17 cellular contexts compared by ENCODE assay signal in genomic region chr15:21261965-21262850, GRCh38.
DNase-seq lines count a peak whose midpoint lies in the region; ATAC-seq and TF ChIP-seq lines count a peak whose summit lies in the region.
"Had no signal": no experiment of that assay in that cellular context is flagged by ENCODE, and none has a peak within 500 bp of the region (broad histone marks: within the 10 kb centered on the region; RNA-seq: fewer than 3 reads in every experiment).

No MANE protein-coding gene starts in this region.

- no peaks in the 10 kb centered on the region for H4K20me1 ChIP-seq in mammary epithelial cell (ENCODE audit: insufficient read depth, low read length)

- H3K4me1 ChIP-seq in mammary epithelial cell (ENCODE audit: insufficient read depth, low read length) (no peaks in the 10 kb centered on the region), mucosa of descending colon (ENCODE audit: low read depth) (no peaks in the 10 kb centered on the region), thyroid gland (no peaks in the 10 kb centered on the region)

- WGBS in mammary epithelial cell (ENCODE audit: low coverage, missing lambda C conversion rate), result 93% methylated on average over 16 of the region's 30 CpGs
- 87 to 92% methylated on average over 29 to 30 of the region's 30 CpGs for WGBS in thyroid gland, 2 donors

- no peaks in the 10 kb centered on the region for H3K27me3 Mint-ChIP-seq in MCF 10A (ENCODE audit: insufficient read depth, unreplicated experiment)
- peaks cover 20% of the 10 kb centered on the region for H3K27me3 Mint-ChIP-seq in endothelial cell (ENCODE audit: unreplicated experiment)
- H3K27me3 Mint-ChIP-seq: activated CD4-positive, alpha-beta memory T cell treated with anti-CD3 and anti-CD28 coated beads for 36 hours had no signal

- in situ Hi-C loops in mammary epithelial cell (cut with MboI; ENCODE audit: low sequenced_read_pairs in 2 of 2), result no loop called here

- H3K4me3 Mint-ChIP-seq in MCF 10A (ENCODE audit: unreplicated experiment) (no peak overlapping the region), endothelial cell (ENCODE audit: unreplicated experiment) (peak overlapping the region; percentile 54)
- H3K4me3 Mint-ChIP-seq: activated CD4-positive, alpha-beta memory T cell treated with anti-CD3 and anti-CD28 coated beads for 36 hours; nephron progenitor cell had no signal

- H3K79me2 ChIP-seq in mammary epithelial cell (ENCODE audit: insufficient read depth, low read length), result no peaks in the 10 kb centered on the region

- peak; percentile 31 for ATAC-seq in mucosa of descending colon
- ATAC-seq in HG03378 (IDR thresholded peaks at IDR 0.05; ENCODE audit: unreplicated experiment), result no peak
- no peak for ATAC-seq in HG03039 (IDR thresholded peaks at IDR 0.05; ENCODE audit: unreplicated experiment)
- ATAC-seq: left colon had no signal

- H3K27ac Mint-ChIP-seq in MCF 10A (ENCODE audit: low read depth, unreplicated experiment) (no peak overlapping the region), endothelial cell (ENCODE audit: unreplicated experiment) (peak overlapping the region; percentile 14)
- H3K27ac Mint-ChIP-seq: activated CD4-positive, alpha-beta memory T cell treated with anti-CD3 and anti-CD28 coated beads for 36 hours; nephron progenitor cell had no signal

- H3K9me3 ChIP-seq in mammary epithelial cell (replicated peaks; ENCODE audit: insufficient read depth, low read length), result no peaks in the 10 kb centered on the region
- peaks cover 14% of the 10 kb centered on the region for H3K9me3 ChIP-seq in mucosa of descending colon
- H3K9me3 ChIP-seq in thyroid gland, result no peaks in the 10 kb centered on the region

- no peaks in the 10 kb centered on the region for H3K36me3 ChIP-seq in mammary epithelial cell (ENCODE audit: insufficient read depth, low read length)
- no peaks in the 10 kb centered on the region for H3K36me3 ChIP-seq in mucosa of descending colon (ENCODE audit: low read depth)
- no peaks in the 10 kb centered on the region for H3K36me3 ChIP-seq in thyroid gland

- TF ChIP-seq CTCF in mammary epithelial cell (conservative IDR thresholded peaks at IDR 0.05 in 1 of 2, IDR thresholded peaks at IDR 0.05 in 1 of 2; ENCODE audit: extremely low read depth in 1 of 2, insufficient read depth in 1 of 2, low read depth in 1 of 2, low read length in 2 of 2), result no peak
- no peak for TF ChIP-seq CTCF in MCF 10A (IDR thresholded peaks at IDR 0.05; ENCODE audit: unreplicated experiment)
- TF ChIP-seq CTCF in endothelial cell (IDR thresholded peaks at IDR 0.05; ENCODE audit: unreplicated experiment), result no peak
- TF ChIP-seq CTCF in mucosa of descending colon (IDR thresholded peaks at IDR 0.05), result no peak
- TF ChIP-seq CTCF in thyroid gland (IDR thresholded peaks at IDR 0.05), result no peak

- H3K4me1 Mint-ChIP-seq in MCF 10A (ENCODE audit: insufficient read depth, unreplicated experiment) (peaks cover 8% of the 10 kb centered on the region), endothelial cell (ENCODE audit: unreplicated experiment) (no peaks in the 10 kb centered on the region)
- H3K4me1 Mint-ChIP-seq: nephron progenitor cell had no signal

- BruUV-seq in mammary epithelial cell (replicated peaks; lab: Mats Ljungman, UMichigan) (no TSS peak), MCF 10A (replicated peaks; lab: Mats Ljungman, UMichigan) (no TSS peak)

- no peak overlapping the region for H2AFZ ChIP-seq in mammary epithelial cell (ENCODE audit: low read depth, low read length)

- dilution Hi-C loops in mammary epithelial cell (cut with HindIII; ENCODE audit: low sequenced_read_pairs), result no loop called here

- no peak overlapping the region for H3K4me3 ChIP-seq in mammary epithelial cell (replicated peaks in 1 of 3; ENCODE audit: insufficient read depth in 1 of 3, low read depth in 2 of 3, low read length in 3 of 3)
- H3K4me3 ChIP-seq in mucosa of descending colon, result no peak overlapping the region
- no peak overlapping the region for H3K4me3 ChIP-seq in thyroid gland (replicated peaks in 1 of 3)

- H3K9me3 Mint-ChIP-seq in MCF 10A (ENCODE audit: unreplicated experiment) (no peaks in the 10 kb centered on the region), endothelial cell (ENCODE audit: unreplicated experiment) (peaks cover 63% of the 10 kb centered on the region)
- H3K9me3 Mint-ChIP-seq: activated CD4-positive, alpha-beta memory T cell treated with anti-CD3 and anti-CD28 coated beads for 36 hours had no signal

- no peak for TF ChIP-seq POLR2A in thyroid gland (IDR thresholded peaks at IDR 0.05)

- H3K4me2 ChIP-seq in mammary epithelial cell (ENCODE audit: insufficient read depth, low read depth, low read length), result no peak overlapping the region

- intact Hi-C loops in mammary epithelial cell (cut with micrococcal nuclease), result no loop called here
- intact Hi-C loops in MCF 10A (cut with micrococcal nuclease), result no loop called here
- intact Hi-C loops in mucosa of descending colon (cut with DNase I, micrococcal nuclease), result no loop called here
- intact Hi-C loops in thyroid gland (cut with DNase I), result no loop called here

- H3K36me3 Mint-ChIP-seq in MCF 10A (ENCODE audit: insufficient read depth, unreplicated experiment) (no peaks in the 10 kb centered on the region), endothelial cell (ENCODE audit: low read depth, unreplicated experiment) (peaks cover 28% of the 10 kb centered on the region)
- H3K36me3 Mint-ChIP-seq: activated CD4-positive, alpha-beta memory T cell treated with anti-CD3 and anti-CD28 coated beads for 36 hours had no signal

- H3K27me3 ChIP-seq in mammary epithelial cell (ENCODE audit: insufficient read depth, low read length) (no peaks in the 10 kb centered on the region), thyroid gland (no peaks in the 10 kb centered on the region)

- H3K27ac ChIP-seq in mammary epithelial cell (ENCODE audit: insufficient read depth, low read depth, low read length) (no peak overlapping the region), thyroid gland (no peak overlapping the region)
- H3K27ac ChIP-seq: HL-60 had no signal

- no peak overlapping the region for H3K9ac ChIP-seq in mammary epithelial cell (ENCODE audit: insufficient read depth, low read length)

- POLR2A ChIA-PET in MCF 10A (lab: Yijun Ruan, JAX), result interaction anchor here (0.6 kb wide), 1 partner anchor 600 kb away, joined by 3 read pairs; no protein-coding TSS in a partner anchor

- CTCF ChIA-PET in mammary epithelial cell (lab: Charles Lee; ENCODE audit: low non-redundant PET) (no interaction called here), MCF 10A (lab: Yijun Ruan, JAX) (interaction anchor here (1.2 to 1.5 kb wide), 2 partner anchors 8 to 10 kb away, joined by 3 read pairs; no protein-coding TSS in a partner anchor)

- DNase-seq in mammary epithelial cell (peak; percentile 2), MCF 10A (ENCODE audit: unreplicated experiment) (no peak), endothelial cell (ENCODE audit: low spot score) (no peak), mucosa of descending colon (peak in 1 of 3 donors; percentile 60), NCI-H1092 (lab: John Stamatoyannopoulos, UW) (no peak), thyroid gland (no peak)
- DNase-seq: activated CD4-positive, alpha-beta memory T cell treated with anti-CD3 and anti-CD28 coated beads for 36 hours; activated gamma-delta T cell treated with Interleukin-2 at 50 U/mL for 16 hours; glutamatergic neuron; Karpas-422; left colon; NCI-H2029 treated with DMSO at 0.1 percent for 48 hours; NCI-H774; nephron progenitor cell had no signal
